ENCODE assay signal across 18 cellular contexts in genomic region chr7:36190447-36191291, GRCh38. TPM values are rescaled to one million over a fixed set of nuclear protein-coding genes. Genes with fewer than 3 reads are reported as not detected.
A peak's percentile ranks its signal among the peaks of the same experiment; 100 is the strongest.
DNase-seq lines count a peak whose midpoint lies in the region; ATAC-seq, FAIRE-seq and TF ChIP-seq lines count a peak whose summit lies in the region.
"Had no signal": no experiment of that assay in that cellular context is flagged by ENCODE, and none has a peak within 500 bp of the region (broad histone marks: within the 10 kb centered on the region; RNA-seq: fewer than 3 reads in every experiment).

No MANE protein-coding gene starts in this region.

- no peak for DNase-seq in breast epithelium (ENCODE audit: low spot score in 2 of 2)
- no peak for DNase-seq in mammary epithelial cell
- DNase-seq in mesenchymal stem cell = no peak
- no peak for DNase-seq in urothelium cell line (ENCODE audit: low spot score)
- DNase-seq in A673 (ENCODE audit: low spot score) = no peak
- no peak for DNase-seq in NCI-H187 (lab: John Stamatoyannopoulos, UW)
- DNase-seq: activated CD4-positive, alpha-beta T cell treated with anti-CD3 and anti-CD28 coated beads, Interleukin-2, amount 10 ng/mL, durations not matched to agents 7 days and 5 days; activated T-cell treated with anti-CD3 and anti-CD28 coated beads, Interleukin-2, amount 50 U/mL, for 1 hour; effector CD4-positive, alpha-beta T cell; H7; naive B cell; NCI-H1092; NCI-H82; SHP77 treated with DMSO at 0.1 percent for 48 hours had no signal

- H3K9me3 ChIP-seq in breast epithelium = no peaks in the 10 kb centered on the region
- H3K9me3 ChIP-seq in mammary epithelial cell (replicated peaks; ENCODE audit: insufficient read depth, low read length) = no peaks in the 10 kb centered on the region
- H3K9me3 ChIP-seq in mesenchymal stem cell (ENCODE audit: control insufficient read depth, low read length) = no peaks in the 10 kb centered on the region
- no peaks in the 10 kb centered on the region for H3K9me3 ChIP-seq in A673 (ENCODE audit: low read depth, low read length, poor library complexity, severe bottlenecking)
- H3K9me3 ChIP-seq: tibial nerve had no signal

- no peak overlapping the region for H4K8ac ChIP-seq in mesenchymal stem cell (ENCODE audit: low read length)

- TF ChIP-seq CTCF in breast epithelium (IDR thresholded peaks at IDR 0.05) = no peak
- no peak for TF ChIP-seq CTCF in mammary epithelial cell (conservative IDR thresholded peaks at IDR 0.05 in 1 of 2, IDR thresholded peaks at IDR 0.05 in 1 of 2; ENCODE audit: extremely low read depth in 1 of 2, insufficient read depth in 1 of 2, low read depth in 1 of 2, low read length in 2 of 2)
- no peak for TF ChIP-seq CTCF in brain (conservative IDR thresholded peaks at IDR 0.05)
- no peak for TF ChIP-seq CTCF in A673 (conservative IDR thresholded peaks at IDR 0.05; ENCODE audit: low read depth, low read length)

- no peaks in the 10 kb centered on the region for H3K27me3 Mint-ChIP-seq in brain
- H3K27me3 Mint-ChIP-seq: activated CD4-positive, alpha-beta T cell treated with anti-CD3 and anti-CD28 coated beads, Interleukin-2, amount 10 ng/mL, durations not matched to agents 7 days and 5 days; activated naive CD8-positive, alpha-beta T cell had no signal

- H3K36me3 ChIP-seq in breast epithelium (no peaks in the 10 kb centered on the region), mammary epithelial cell (ENCODE audit: insufficient read depth, low read length) (no peaks in the 10 kb centered on the region), mesenchymal stem cell (ENCODE audit: control insufficient read depth in 1 of 2, insufficient read depth in 2 of 2, low read depth in 1 of 2, low read length in 2 of 2) (no peaks in the 10 kb centered on the region), A673 (ENCODE audit: insufficient read depth, low read length, poor library complexity, severe bottlenecking) (no peaks in the 10 kb centered on the region)
- H3K36me3 ChIP-seq: tibial nerve had no signal

- no TSS peak for BruUV-seq in mammary epithelial cell (replicated peaks; lab: Mats Ljungman, UMichigan)
- no TSS peak for BruUV-seq in A673 (replicated peaks; lab: Mats Ljungman, UMichigan)

- 75% methylated on average over 5 of the region's 5 CpGs for WGBS in mammary epithelial cell (ENCODE audit: low coverage, missing lambda C conversion rate)
- WGBS in mesenchymal stem cell = 95% methylated on average over 5 of the region's 5 CpGs

- H2BK15ac ChIP-seq in mesenchymal stem cell (ENCODE audit: low read depth, poor library complexity, severe bottlenecking) = no peak overlapping the region

- no peak overlapping the region for H3K14ac ChIP-seq in mesenchymal stem cell (ENCODE audit: low read length in 2 of 2)

- TF ChIP-seq POLR2A in breast epithelium (IDR thresholded peaks at IDR 0.05) = no peak

- H3K4me1 ChIP-seq in breast epithelium = no peaks in the 10 kb centered on the region
- H3K4me1 ChIP-seq in mammary epithelial cell (ENCODE audit: insufficient read depth, low read length) = no peaks in the 10 kb centered on the region
- no peaks in the 10 kb centered on the region for H3K4me1 ChIP-seq in mesenchymal stem cell (ENCODE audit: control insufficient read depth, insufficient read depth, low read depth, low read length)
- H3K4me1 ChIP-seq in A673 (ENCODE audit: insufficient read depth, low read length, poor library complexity, severe bottlenecking) = no peaks in the 10 kb centered on the region

- no peak overlapping the region for H3K4me2 ChIP-seq in mammary epithelial cell (ENCODE audit: insufficient read depth, low read depth, low read length)
- no peak overlapping the region for H3K4me2 ChIP-seq in mesenchymal stem cell (ENCODE audit: low read length, poor library complexity, severe bottlenecking)

- H2AK5ac ChIP-seq in mesenchymal stem cell (ENCODE audit: low read length, severe bottlenecking) = no peak overlapping the region

- CTCF ChIA-PET in mammary epithelial cell (lab: Charles Lee; ENCODE audit: low non-redundant PET) = no interaction called here
- CTCF ChIA-PET in A673 (lab: Charles Lee) = no interaction called here

- FAIRE-seq in urothelium cell line (lab: Jason Lieb, UNC) = peak; percentile 82

- H2BK120ac ChIP-seq in mesenchymal stem cell (ENCODE audit: low read depth, low read length) = no peak overlapping the region

- POLR2A ChIA-PET in A673 (lab: Charles Lee; ENCODE audit: low non-redundant PET) = no interaction called here

- H3K27me3 ChIP-seq in breast epithelium (no peaks in the 10 kb centered on the region), mammary epithelial cell (ENCODE audit: insufficient read depth, low read length) (no peaks in the 10 kb centered on the region), mesenchymal stem cell (ENCODE audit: control insufficient read depth in 1 of 2, insufficient read depth in 1 of 2, low read length in 2 of 2) (peaks cover 0 to 3% of the 10 kb centered on the region in 2 experiments), A673 (replicated peaks; ENCODE audit: insufficient read depth, low read depth, low read length, poor library complexity) (no peaks in the 10 kb centered on the region)
- H3K27me3 ChIP-seq: tibial nerve had no signal

- no peak overlapping the region for H2BK5ac ChIP-seq in mesenchymal stem cell (ENCODE audit: low read depth, low read length, poor library complexity, severe bottlenecking)

- dilution Hi-C loops in mammary epithelial cell (cut with HindIII; ENCODE audit: low sequenced_read_pairs) = no loop called here

- H3K79me1 ChIP-seq in mesenchymal stem cell (replicated peaks; ENCODE audit: low read length, poor library complexity, severe bottlenecking) = no peaks in the 10 kb centered on the region

- no peak overlapping the region for H3K23ac ChIP-seq in mesenchymal stem cell (ENCODE audit: low read length in 2 of 2)

- H3K27ac Mint-ChIP-seq in brain = peak overlapping the region in 3 of 5 experiments; percentile 18 to 89 (median 18)
- H3K27ac Mint-ChIP-seq: activated CD4-positive, alpha-beta T cell treated with anti-CD3 and anti-CD28 coated beads, Interleukin-2, amount 10 ng/mL, durations not matched to agents 7 days and 5 days; activated naive CD8-positive, alpha-beta T cell had no signal

- H3K27ac ChIP-seq in breast epithelium (peak overlapping the region; percentile 50 to 68), mammary epithelial cell (ENCODE audit: insufficient read depth, low read depth, low read length) (no peak overlapping the region), mesenchymal stem cell (ENCODE audit: low read length, poor library complexity, severe bottlenecking) (no peak overlapping the region), A673 (ENCODE audit: low read depth, low read length, poor library complexity, severe bottlenecking) (no peak overlapping the region)
- H3K27ac ChIP-seq: tibial nerve had no signal

- in situ Hi-C loops in mammary epithelial cell (cut with MboI; ENCODE audit: low sequenced_read_pairs in 2 of 2) = no loop called here

- no peak for ATAC-seq in GM21619 (IDR thresholded peaks at IDR 0.05; ENCODE audit: unreplicated experiment)

- H3K9ac ChIP-seq in mammary epithelial cell (ENCODE audit: insufficient read depth, low read length) (no peak overlapping the region), mesenchymal stem cell (ENCODE audit: low read length) (no peak overlapping the region)

- H3K79me2 ChIP-seq in mammary epithelial cell (ENCODE audit: insufficient read depth, low read length) = no peaks in the 10 kb centered on the region

- H2AFZ ChIP-seq in mammary epithelial cell (ENCODE audit: low read depth, low read length) (no peak overlapping the region), mesenchymal stem cell (ENCODE audit: low read depth, low read length) (peak overlapping the region; percentile 7)

- H3K4me1 Mint-ChIP-seq in brain = peaks cover 49% of the 10 kb centered on the region
- H3K4me1 Mint-ChIP-seq: activated CD4-positive, alpha-beta T cell treated with anti-CD3 and anti-CD28 coated beads, Interleukin-2, amount 10 ng/mL, durations not matched to agents 7 days and 5 days had no signal

- H4K20me1 ChIP-seq in mammary epithelial cell (ENCODE audit: insufficient read depth, low read length) = no peaks in the 10 kb centered on the region

- H3K4me3 ChIP-seq in breast epithelium (no peak overlapping the region), mammary epithelial cell (replicated peaks in 1 of 3; ENCODE audit: insufficient read depth in 1 of 3, low read depth in 2 of 3, low read length in 3 of 3) (no peak overlapping the region), mesenchymal stem cell (ENCODE audit: insufficient read depth in 1 of 2, low read depth in 1 of 2, low read length in 2 of 2) (no peak overlapping the region), A673 (ENCODE audit: low read depth, low read length, poor library complexity, severe bottlenecking) (no peak overlapping the region)
- H3K4me3 ChIP-seq: tibial nerve had no signal

- no peak overlapping the region for H4K91ac ChIP-seq in mesenchymal stem cell (ENCODE audit: low read length)

- H3K4ac ChIP-seq in mesenchymal stem cell (ENCODE audit: low read depth in 1 of 2, low read length in 2 of 2) = no peak overlapping the region

- H3K4me3 Mint-ChIP-seq in brain = no peak overlapping the region
- H3K4me3 Mint-ChIP-seq: activated CD4-positive, alpha-beta T cell treated with anti-CD3 and anti-CD28 coated beads, Interleukin-2, amount 10 ng/mL, durations not matched to agents 7 days and 5 days; activated naive CD8-positive, alpha-beta T cell; naive B cell had no signal

- H3K9me3 Mint-ChIP-seq in brain = peaks cover 0 to 9% (median 0%) of the 10 kb centered on the region in 5 experiments
- H3K9me3 Mint-ChIP-seq: activated CD4-positive, alpha-beta T cell treated with anti-CD3 and anti-CD28 coated beads, Interleukin-2, amount 10 ng/mL, durations not matched to agents 7 days and 5 days; naive B cell had no signal

- no peaks in the 10 kb centered on the region for H3K36me3 Mint-ChIP-seq in brain
- H3K36me3 Mint-ChIP-seq: activated naive CD8-positive, alpha-beta T cell; naive B cell had no signal

- intact Hi-C loops in breast epithelium (cut with DNase I; ENCODE audit: low total_unique reads) = no loop called here
- intact Hi-C loops in mammary epithelial cell (cut with micrococcal nuclease) = no loop called here
- intact Hi-C loops in A673 (cut with micrococcal nuclease; ENCODE audit: unreplicated experiment) = no loop called here

- H3K18ac ChIP-seq in mesenchymal stem cell (ENCODE audit: low read depth in 1 of 2, low read length in 2 of 2) = no peak overlapping the region

- peak overlapping the region in 1 of 2 experiments; percentile 11 for H2BK12ac ChIP-seq in mesenchymal stem cell (ENCODE audit: low read length in 2 of 2)

RNA-seq across cellular contexts. Expression of gene EEPD1, which starts 37.6 kb away (rescaled TPM):
- total RNA-seq in breast epithelium (10 to 100 TPM in 2 of 3 donors, 1 to 10 TPM in 1; 6.4 to 32.5 (median 10.5) TPM), mammary epithelial cell (1 to 10 TPM; 1.9 to 2.0 TPM), A673 (2021) (2.5 and 2.7 TPM in 2 replicates)
- polyA plus RNA-seq in mammary epithelial cell (1.5 TPM), brain (ENCODE audit: insufficient read depth, low read depth, low replicate concordance) (10.7 TPM)
- polyA minus RNA-seq in mammary epithelial cell = 0.21 TPM
- polyA plus RNA-seq in mesenchymal stem cell (2013, experiment 1 of 2) = 5.2 TPM
- 4.3 TPM for polyA plus RNA-seq in mesenchymal stem cell (2013, experiment 2 of 2)

Comparison
In these comparisons a context has a peak if more than half of its experiments do, and no peak if none do; other contexts are left out.
1. H3K27ac ChIP-seq: peak in breast epithelium (2 of 2); none in mammary epithelial cell (single experiment), mesenchymal stem cell (single experiment) and A673 (single experiment).